Comparison of ENCODE assay signal across 14 cellular contexts in genomic region chr14:54001189-54001878, GRCh38. TPM values are rescaled to one million over a fixed set of nuclear protein-coding genes. Genes with fewer than 3 reads are reported as not detected.
DNase-seq lines count a peak whose midpoint lies in the region; ATAC-seq and TF ChIP-seq lines count a peak whose summit lies in the region.
"Had no signal": no experiment of that assay in that cellular context is flagged by ENCODE, and none has a peak within 500 bp of the region (broad histone marks: within the 10 kb centered on the region; RNA-seq: fewer than 3 reads in every experiment).

No MANE protein-coding gene starts in this region.

- no peaks in the 10 kb centered on the region for H3K27me3 ChIP-seq in H7 (ENCODE audit: control insufficient read depth, insufficient read depth, low read length)
- no peaks in the 10 kb centered on the region for H3K27me3 ChIP-seq in RWPE2 (ENCODE audit: insufficient read depth, poor library complexity, severe bottlenecking)
- H3K27me3 ChIP-seq in hepatocyte, result no peaks in the 10 kb centered on the region

- no peaks in the 10 kb centered on the region for H4K20me1 ChIP-seq in hepatocyte (ENCODE audit: insufficient read depth, poor library complexity, severe bottlenecking)

- ATAC-seq in RWPE2 (ENCODE audit: low read depth) (no peak), HG02840 (IDR thresholded peaks at IDR 0.05; ENCODE audit: low FRiP score, unreplicated experiment) (no peak), HG03175 (IDR thresholded peaks at IDR 0.05; ENCODE audit: unreplicated experiment) (no peak)
- ATAC-seq: stimulated activated memory B cell treated with anti-CD40 and anti-IgM and Interleukin-4, amounts not matched to agents 10 μg/mL and 1 μg/mL and 100 μg/mL, for 72 hours had no signal

- H2AFZ ChIP-seq in hepatocyte, result peak overlapping the region; percentile 13

- peak overlapping the region; percentile 3 for H3K4me2 ChIP-seq in hepatocyte

- H3K79me2 ChIP-seq in hepatocyte, result no peaks in the 10 kb centered on the region

- H3K9me2 ChIP-seq in hepatocyte (replicated peaks; ENCODE audit: insufficient read depth), result no peaks in the 10 kb centered on the region

- WGBS in hepatocyte (ENCODE audit: low lambda C conversion rate, missing lambda C conversion rate), result 48% methylated on average over 5 of the region's 5 CpGs

- H3K4me3 ChIP-seq in H7 (ENCODE audit: insufficient read depth, low read depth, low read length) (no peak overlapping the region), RWPE2 (ENCODE audit: severe bottlenecking) (no peak overlapping the region), hepatocyte (no peak overlapping the region)

- H3K4me1 ChIP-seq in RWPE2 (ENCODE audit: insufficient read depth, poor library complexity, severe bottlenecking) (peaks cover 22% of the 10 kb centered on the region), hepatocyte (ENCODE audit: insufficient read depth) (peaks cover 39% of the 10 kb centered on the region)

- H3K36me3 ChIP-seq in H7 (replicated peaks; ENCODE audit: control insufficient read depth, insufficient read depth, low read length), result no peaks in the 10 kb centered on the region
- H3K36me3 ChIP-seq in RWPE2 (ENCODE audit: low read depth), result no peaks in the 10 kb centered on the region
- no peaks in the 10 kb centered on the region for H3K36me3 ChIP-seq in hepatocyte (replicated peaks; ENCODE audit: insufficient read depth, low read depth)

- no peaks in the 10 kb centered on the region for H3K9me3 ChIP-seq in RWPE2 (ENCODE audit: severe bottlenecking)
- no peaks in the 10 kb centered on the region for H3K9me3 ChIP-seq in hepatocyte (ENCODE audit: low read depth)

- TF ChIP-seq CTCF in C4-2B (conservative IDR thresholded peaks at IDR 0.05) (peak; percentile 26), RWPE2 (IDR thresholded peaks at IDR 0.05; ENCODE audit: poor library complexity, severe bottlenecking) (no peak), hepatocyte (IDR thresholded peaks at IDR 0.05; ENCODE audit: poor library complexity) (no peak)

- H3K27ac ChIP-seq in C4-2B (no peak overlapping the region), RWPE2 (ENCODE audit: poor library complexity, severe bottlenecking) (peak overlapping the region; percentile 52), hepatocyte (peak overlapping the region; percentile 54)

- DNase-seq in H7 (peak; percentile 28), RWPE2 (ENCODE audit: low spot score) (no peak), hepatocyte (ENCODE audit: low spot score) (no peak), AG08395 (ENCODE audit: low spot score) (no peak), DMS153 (lab: John Stamatoyannopoulos, UW) (no peak)
- DNase-seq: activated naive CD4-positive, alpha-beta T cell treated with Interleukin-2 at 50 U/mL for 16 hours; erythroblast; NCI-H1436; NCI-H524; stimulated activated CD4-positive, alpha-beta T cell treated with anti-CD3 and anti-CD28 coated beads, Interleukin-4, amount 100 ng/mL, for 24 hours had no signal

RNA-seq across cellular contexts. Expression of gene BMP4, which starts 44.7 kb away (rescaled TPM):
- 20.4 and 22.9 TPM in 2 replicates for total RNA-seq in H7 (2014; rRNA removed; shearing (Covaris generic))
- total RNA-seq in hepatocyte, result 54.0 and 56.0 TPM in 2 replicates
- 41.2 and 50.6 TPM in 2 replicates for polyA plus RNA-seq in hepatocyte
